17 cellular contexts compared by ENCODE assay signal in the genomic region with DNA sequence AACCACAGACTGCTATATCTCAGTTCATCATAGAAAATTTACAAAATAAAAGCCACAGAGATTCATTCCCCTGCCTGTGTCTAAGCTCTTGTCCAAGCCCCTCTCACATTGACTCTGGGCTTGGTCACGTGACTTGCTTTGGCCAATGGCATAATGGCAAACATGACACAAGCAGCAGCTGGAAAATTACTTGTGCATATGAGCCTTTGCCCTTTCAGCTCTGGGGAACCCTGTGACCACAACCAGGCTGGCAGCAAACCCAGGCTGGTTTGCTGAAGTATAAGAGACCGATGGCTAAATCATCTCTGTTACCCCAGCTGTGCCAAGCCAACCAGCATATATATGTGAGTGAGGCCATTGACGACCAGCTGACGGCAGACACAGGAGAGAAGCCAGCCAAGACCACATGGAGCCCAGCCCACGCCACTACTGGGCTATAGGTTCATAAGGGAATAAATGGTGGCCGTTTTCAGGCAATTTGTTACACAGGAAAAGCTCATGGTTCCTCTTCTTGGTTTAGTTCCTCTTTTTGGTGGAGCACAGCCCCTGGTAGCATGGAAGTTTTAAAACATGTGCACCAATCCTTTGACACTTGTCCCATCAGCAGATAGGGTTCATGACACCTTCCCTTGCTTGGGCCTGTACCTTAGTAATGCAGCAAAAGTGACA. TPM values are rescaled to one million over a fixed set of nuclear protein-coding genes. Genes with fewer than 3 reads are reported as not detected.
DNase-seq lines count a peak whose midpoint lies in the region; ATAC-seq, FAIRE-seq and TF ChIP-seq lines count a peak whose summit lies in the region.
"Had no signal": no experiment of that assay in that cellular context is flagged by ENCODE, and none has a peak within 500 bp of the region (broad histone marks: within the 10 kb centered on the region; RNA-seq: fewer than 3 reads in every experiment).

No MANE protein-coding gene starts in this region.

- POLR2A ChIA-PET in A549 (lab: Yijun Ruan, JAX), result no interaction called here

- intact Hi-C loops in dendritic cell treated with granulocyte-macrophage colony-stimulating factor and Interleukin-4, amounts not matched to agents 40 ng/mL and 50 ng/mL, for 4 days (cut with micrococcal nuclease), result no loop called here
- intact Hi-C loops in Calu3 (cut with micrococcal nuclease; ENCODE audit: unreplicated experiment), result no loop called here

- WGBS in A549 (ENCODE audit: missing lambda C conversion rate), result 16% methylated on average over 6 of the region's 6 CpGs

- no peak overlapping the region for H3K4me3 ChIP-seq in A549
- H3K4me3 ChIP-seq: esophagus muscularis mucosa, sigmoid colon, vagina had no signal

- no peaks in the 10 kb centered on the region for H3K36me3 Mint-ChIP-seq in dendritic cell treated with granulocyte-macrophage colony-stimulating factor and Interleukin-4, amounts not matched to agents 40 ng/mL and 50 ng/mL, for 4 days (ENCODE audit: low read depth)
- H3K36me3 Mint-ChIP-seq in Calu3 (ENCODE audit: insufficient read depth, unreplicated experiment), result no peaks in the 10 kb centered on the region
- H3K36me3 Mint-ChIP-seq: natural killer cell had no signal

- H3K9me3 ChIP-seq in A549, result 0 out of 3 replicates have a peak, but pooled peaks cover 3% of the 10 kb centered on the region
- H3K9me3 ChIP-seq: esophagus muscularis mucosa, sigmoid colon, vagina had no signal

- no peak for TF ChIP-seq POLR2A in A549 (IDR thresholded peaks at IDR 0.05; ENCODE audit: low read length)

- H3K27ac Mint-ChIP-seq in dendritic cell treated with granulocyte-macrophage colony-stimulating factor and Interleukin-4, amounts not matched to agents 40 ng/mL and 50 ng/mL, for 4 days, result peak overlapping the region; percentile 70
- no peak overlapping the region for H3K27ac Mint-ChIP-seq in Calu3 (ENCODE audit: unreplicated experiment)
- H3K27ac Mint-ChIP-seq: natural killer cell had no signal

- TF ChIP-seq EP300 in A549 (IDR thresholded peaks at IDR 0.05), result no peak

- no peaks in the 10 kb centered on the region for H3K9me3 Mint-ChIP-seq in dendritic cell treated with granulocyte-macrophage colony-stimulating factor and Interleukin-4, amounts not matched to agents 40 ng/mL and 50 ng/mL, for 4 days
- H3K9me3 Mint-ChIP-seq in Calu3 (ENCODE audit: low read depth, unreplicated experiment), result no peaks in the 10 kb centered on the region
- H3K9me3 Mint-ChIP-seq: natural killer cell had no signal

- FAIRE-seq in A549 (lab: Jason Lieb, UNC), result no peak

- H3K4me3 Mint-ChIP-seq in dendritic cell treated with granulocyte-macrophage colony-stimulating factor and Interleukin-4, amounts not matched to agents 40 ng/mL and 50 ng/mL, for 4 days, result no peak overlapping the region
- H3K4me3 Mint-ChIP-seq in Calu3 (ENCODE audit: low read depth, unreplicated experiment), result no peak overlapping the region
- H3K4me3 Mint-ChIP-seq: natural killer cell had no signal

- CTCF ChIA-PET in A549 (lab: Yijun Ruan, JAX), result interaction anchor here (0.9 to 1.6 kb wide), 3 partner anchors 14 to 77 kb away, joined by 3 to 4 read pairs (median 4); no protein-coding TSS in a partner anchor
- CTCF ChIA-PET in Calu3 (lab: Charles Lee), result no interaction called here

- H3K4me1 ChIP-seq in A549, result no peaks in the 10 kb centered on the region
- H3K4me1 ChIP-seq: esophagus muscularis mucosa, sigmoid colon, vagina had no signal

- TF ChIP-seq RAD21 in A549 (conservative IDR thresholded peaks at IDR 0.05 in 1 of 2, IDR thresholded peaks at IDR 0.05 in 1 of 2), result no peak

- DNase-seq in A549 (ENCODE audit: low read depth in 1 of 2, low spot score in 1 of 2), result no peak
- DNase-seq in Daoy (ENCODE audit: low read depth), result peak; percentile 17
- DNase-seq in NOMO-1 treated with DMSO at 0.1 percent for 48 hours (lab: John Stamatoyannopoulos, UW; ENCODE audit: unreplicated experiment), result peak; percentile 90
- no peak for DNase-seq in DMS 273 (lab: John Stamatoyannopoulos, UW; ENCODE audit: unreplicated experiment)
- DNase-seq in Calu3, result no peak
- DNase-seq: activated gamma-delta T cell treated with Interleukin-2 at 50 U/mL for 16 hours, caudate nucleus, natural killer cell, NCI-H1048, NCI-H774, sigmoid colon, T1000 had no signal

- no peak overlapping the region for H3K27ac ChIP-seq in A549
- H3K27ac ChIP-seq: esophagus muscularis mucosa, sigmoid colon, vagina had no signal

- TF ChIP-seq CTCF in A549 (IDR thresholded peaks at IDR 0.05), result no peak
- TF ChIP-seq CTCF in Calu3 (IDR thresholded peaks at IDR 0.05; ENCODE audit: unreplicated experiment), result no peak

- H3K27me3 Mint-ChIP-seq in dendritic cell treated with granulocyte-macrophage colony-stimulating factor and Interleukin-4, amounts not matched to agents 40 ng/mL and 50 ng/mL, for 4 days, result peaks cover 5% of the 10 kb centered on the region
- H3K27me3 Mint-ChIP-seq in Calu3 (ENCODE audit: unreplicated experiment), result peaks cover 25% of the 10 kb centered on the region

- H3K4me1 Mint-ChIP-seq in dendritic cell treated with granulocyte-macrophage colony-stimulating factor and Interleukin-4, amounts not matched to agents 40 ng/mL and 50 ng/mL, for 4 days (ENCODE audit: low read depth), result peaks cover 37% of the 10 kb centered on the region
- H3K4me1 Mint-ChIP-seq in Calu3 (ENCODE audit: low read depth, unreplicated experiment), result no peaks in the 10 kb centered on the region
- H3K4me1 Mint-ChIP-seq: natural killer cell had no signal

- H3K4me2 ChIP-seq in A549, result no peak overlapping the region

- ATAC-seq in A549 (no peak), GM21825 (IDR thresholded peaks at IDR 0.05; ENCODE audit: unreplicated experiment) (no peak), GM21367 (IDR thresholded peaks at IDR 0.05; ENCODE audit: unreplicated experiment) (no peak)
- ATAC-seq: natural killer cell had no signal

- no TSS peak for BruUV-seq in Calu3 (replicated peaks; lab: Mats Ljungman, UMichigan)

TF ChIP-seq in A549, 52 proteins besides CTCF, POLR2A, EP300 and RAD21:
- TF ChIP-seq, protein P1, sequence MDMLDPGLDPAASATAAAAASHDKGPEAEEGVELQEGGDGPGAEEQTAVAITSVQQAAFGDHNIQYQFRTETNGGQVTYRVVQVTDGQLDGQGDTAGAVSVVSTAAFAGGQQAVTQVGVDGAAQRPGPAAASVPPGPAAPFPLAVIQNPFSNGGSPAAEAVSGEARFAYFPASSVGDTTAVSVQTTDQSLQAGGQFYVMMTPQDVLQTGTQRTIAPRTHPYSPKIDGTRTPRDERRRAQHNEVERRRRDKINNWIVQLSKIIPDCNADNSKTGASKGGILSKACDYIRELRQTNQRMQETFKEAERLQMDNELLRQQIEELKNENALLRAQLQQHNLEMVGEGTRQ (IDR thresholded peaks at IDR 0.05), result peak; percentile 61
- TF ChIP-seq ZNF302 (CRISPR knock-in tag; IDR thresholded peaks at IDR 0.05) (no peak), ZSCAN20 (CRISPR knock-in tag; IDR thresholded peaks at IDR 0.05) (no peak), MAZ (IDR thresholded peaks at IDR 0.05; ENCODE audit: borderline replicate concordance, low read depth, low read length) (no peak), GATA3 (IDR thresholded peaks at IDR 0.05; ENCODE audit: borderline replicate concordance) (no peak)
- TF ChIP-seq, protein P2, sequence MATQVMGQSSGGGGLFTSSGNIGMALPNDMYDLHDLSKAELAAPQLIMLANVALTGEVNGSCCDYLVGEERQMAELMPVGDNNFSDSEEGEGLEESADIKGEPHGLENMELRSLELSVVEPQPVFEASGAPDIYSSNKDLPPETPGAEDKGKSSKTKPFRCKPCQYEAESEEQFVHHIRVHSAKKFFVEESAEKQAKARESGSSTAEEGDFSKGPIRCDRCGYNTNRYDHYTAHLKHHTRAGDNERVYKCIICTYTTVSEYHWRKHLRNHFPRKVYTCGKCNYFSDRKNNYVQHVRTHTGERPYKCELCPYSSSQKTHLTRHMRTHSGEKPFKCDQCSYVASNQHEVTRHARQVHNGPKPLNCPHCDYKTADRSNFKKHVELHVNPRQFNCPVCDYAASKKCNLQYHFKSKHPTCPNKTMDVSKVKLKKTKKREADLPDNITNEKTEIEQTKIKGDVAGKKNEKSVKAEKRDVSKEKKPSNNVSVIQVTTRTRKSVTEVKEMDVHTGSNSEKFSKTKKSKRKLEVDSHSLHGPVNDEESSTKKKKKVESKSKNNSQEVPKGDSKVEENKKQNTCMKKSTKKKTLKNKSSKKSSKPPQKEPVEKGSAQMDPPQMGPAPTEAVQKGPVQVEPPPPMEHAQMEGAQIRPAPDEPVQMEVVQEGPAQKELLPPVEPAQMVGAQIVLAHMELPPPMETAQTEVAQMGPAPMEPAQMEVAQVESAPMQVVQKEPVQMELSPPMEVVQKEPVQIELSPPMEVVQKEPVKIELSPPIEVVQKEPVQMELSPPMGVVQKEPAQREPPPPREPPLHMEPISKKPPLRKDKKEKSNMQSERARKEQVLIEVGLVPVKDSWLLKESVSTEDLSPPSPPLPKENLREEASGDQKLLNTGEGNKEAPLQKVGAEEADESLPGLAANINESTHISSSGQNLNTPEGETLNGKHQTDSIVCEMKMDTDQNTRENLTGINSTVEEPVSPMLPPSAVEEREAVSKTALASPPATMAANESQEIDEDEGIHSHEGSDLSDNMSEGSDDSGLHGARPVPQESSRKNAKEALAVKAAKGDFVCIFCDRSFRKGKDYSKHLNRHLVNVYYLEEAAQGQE (IDR thresholded peaks at IDR 0.05), result no peak
TF ChIP-seq in A549: peak in this region for 1.

RNA-seq across cellular contexts. Expression of a gene that starts 31.8 kb away (rescaled TPM):
- not detected in 2 replicates for polyA plus RNA-seq in A549 (2011; rRNA removed)
- not detected in 2 replicates for polyA plus RNA-seq in A549 (2012; cell fraction: cytosol; rRNA removed)
- polyA plus RNA-seq in A549 (2012; cell fraction: nucleus; rRNA removed), result 0.02 TPM in 1 of 2 replicates, not detected in the other
- polyA plus RNA-seq in A549 (2017; fragmentation: RNase III; extraction: RNeasy Plus Mini Kit Qiagen cat#74134 plus additional on column Dnase treatment), result not detected in 3 replicates
- not detected in 2 replicates for polyA minus RNA-seq in A549 (2011; rRNA and poly(A)+ RNA removed)
- 2.1 TPM in 1 of 2 replicates, not detected in the other for total RNA-seq in Daoy (2014; rRNA removed; shearing (Covaris generic))
- total RNA-seq in Calu3 (2022), result not detected in 2 replicates
- total RNA-seq: sigmoid colon, vagina had no signal

Comparison
In these comparisons a context has a peak if more than half of its experiments do, and no peak if none do; other contexts are left out.
1. DNase-seq: peak in Daoy (single experiment) and NOMO-1 treated with DMSO at 0.1 percent for 48 hours (single experiment); none in A549 (0 of 2), DMS 273 (single experiment) and Calu3 (single experiment).